1 cellular context compared by ENCODE assay signal in the genomic region with DNA sequence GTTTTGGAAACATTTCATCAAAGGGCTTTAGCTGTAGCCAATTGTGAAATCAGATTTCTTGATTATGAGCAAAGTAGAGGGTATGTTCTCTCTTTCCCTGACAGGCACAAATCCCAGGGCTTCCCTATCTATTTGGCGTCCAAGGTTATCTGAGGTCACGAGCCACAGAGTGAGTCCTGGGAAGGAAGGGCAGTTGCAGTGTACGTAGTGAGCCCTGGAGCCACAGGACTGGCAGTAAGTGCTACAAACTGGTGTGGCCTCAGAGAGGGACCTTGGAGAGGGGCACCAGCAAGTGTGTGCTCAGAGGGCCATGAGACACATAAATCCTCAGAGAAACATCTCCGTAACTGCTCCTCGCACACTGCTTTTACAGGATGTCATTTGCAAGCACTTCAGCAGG.
A peak's percentile ranks its signal among the peaks of the same experiment; 100 is the strongest.
TF ChIP-seq lines count a peak whose summit lies in the region.

No MANE protein-coding gene starts in this region.

TF ChIP-seq in HepG2, 621 proteins besides CTCF, POLR2A, EP300 and RAD21 (continued from another document):
- TF ChIP-seq, protein P1, sequence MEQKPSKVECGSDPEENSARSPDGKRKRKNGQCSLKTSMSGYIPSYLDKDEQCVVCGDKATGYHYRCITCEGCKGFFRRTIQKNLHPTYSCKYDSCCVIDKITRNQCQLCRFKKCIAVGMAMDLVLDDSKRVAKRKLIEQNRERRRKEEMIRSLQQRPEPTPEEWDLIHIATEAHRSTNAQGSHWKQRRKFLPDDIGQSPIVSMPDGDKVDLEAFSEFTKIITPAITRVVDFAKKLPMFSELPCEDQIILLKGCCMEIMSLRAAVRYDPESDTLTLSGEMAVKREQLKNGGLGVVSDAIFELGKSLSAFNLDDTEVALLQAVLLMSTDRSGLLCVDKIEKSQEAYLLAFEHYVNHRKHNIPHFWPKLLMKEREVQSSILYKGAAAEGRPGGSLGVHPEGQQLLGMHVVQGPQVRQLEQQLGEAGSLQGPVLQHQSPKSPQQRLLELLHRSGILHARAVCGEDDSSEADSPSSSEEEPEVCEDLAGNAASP (CRISPR knock-in tag; IDR thresholded peaks at IDR 0.05; ENCODE audit: borderline replicate concordance), result peak; percentile 98
- 0 out of 2 replicates have a peak, but pooled peaks have one; percentile 28 for TF ChIP-seq ZMYM3 (CRISPR knock-in tag; IDR thresholded peaks at IDR 0.05)
- TF ChIP-seq, protein P2, sequence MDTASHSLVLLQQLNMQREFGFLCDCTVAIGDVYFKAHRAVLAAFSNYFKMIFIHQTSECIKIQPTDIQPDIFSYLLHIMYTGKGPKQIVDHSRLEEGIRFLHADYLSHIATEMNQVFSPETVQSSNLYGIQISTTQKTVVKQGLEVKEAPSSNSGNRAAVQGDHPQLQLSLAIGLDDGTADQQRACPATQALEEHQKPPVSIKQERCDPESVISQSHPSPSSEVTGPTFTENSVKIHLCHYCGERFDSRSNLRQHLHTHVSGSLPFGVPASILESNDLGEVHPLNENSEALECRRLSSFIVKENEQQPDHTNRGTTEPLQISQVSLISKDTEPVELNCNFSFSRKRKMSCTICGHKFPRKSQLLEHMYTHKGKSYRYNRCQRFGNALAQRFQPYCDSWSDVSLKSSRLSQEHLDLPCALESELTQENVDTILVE (CRISPR knock-in tag; IDR thresholded peaks at IDR 0.05), result 0 out of 2 replicates have a peak, but pooled peaks have one; percentile 33
- peak; percentile 94 for TF ChIP-seq RXRB (CRISPR knock-in tag; IDR thresholded peaks at IDR 0.05; ENCODE audit: borderline replicate concordance)
- no peak for TF ChIP-seq CC2D1A (CRISPR knock-in tag; IDR thresholded peaks at IDR 0.05)
- TF ChIP-seq ZNF563 (CRISPR knock-in tag; IDR thresholded peaks at IDR 0.05), result peak; percentile 92
- no peak for TF ChIP-seq HNF4G (IDR thresholded peaks at IDR 0.05; ENCODE audit: borderline replicate concordance, low read depth, low read length)
- no peak for TF ChIP-seq HNF4G (CRISPR knock-in tag; IDR thresholded peaks at IDR 0.05; ENCODE audit: borderline replicate concordance, low read depth)
- no peak for TF ChIP-seq AGO2 (optimal IDR thresholded peaks at IDR 0.05; ENCODE audit: low read depth, low read length)
